ENCODE assay signal across 8 cellular contexts in the genomic region with DNA sequence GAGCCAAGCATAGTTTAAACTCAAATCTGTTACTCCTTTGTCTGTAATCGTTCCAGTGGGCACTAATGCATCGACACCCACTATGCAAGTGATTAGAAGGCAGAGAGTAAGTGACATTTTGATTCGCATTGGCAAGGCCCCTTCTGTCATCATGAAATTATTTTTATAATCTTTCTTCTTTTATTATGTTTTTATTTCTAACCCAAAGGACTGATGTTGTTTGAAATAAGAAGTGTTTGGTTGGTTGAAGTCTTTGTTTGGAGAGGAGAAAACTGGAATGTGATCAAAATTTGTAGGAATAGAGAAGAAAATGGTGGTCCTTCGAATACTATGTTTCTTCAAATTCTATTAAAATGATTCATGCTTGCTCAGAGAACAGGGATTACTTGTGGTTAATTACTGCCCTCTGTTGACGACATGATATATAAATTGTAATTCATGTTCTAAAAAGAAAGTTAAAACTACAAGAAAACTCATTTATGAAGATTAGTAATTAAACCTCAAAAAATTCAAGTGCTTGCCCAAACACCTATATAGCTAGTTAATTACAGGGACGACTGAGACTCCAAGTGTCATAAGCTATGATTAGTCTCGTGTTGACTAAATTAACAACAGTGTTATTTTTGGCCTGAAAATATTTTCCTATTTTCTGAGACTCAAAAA. TPM values are rescaled to one million over a fixed set of nuclear protein-coding genes. Genes with fewer than 3 reads are reported as not detected.
A peak's percentile ranks its signal among the peaks of the same experiment; 100 is the strongest.
DNase-seq lines count a peak whose midpoint lies in the region; ATAC-seq, FAIRE-seq and TF ChIP-seq lines count a peak whose summit lies in the region.

No MANE protein-coding gene starts in this region.

- no peak overlapping the region for H3K27ac ChIP-seq in RWPE1
- H3K27ac ChIP-seq in rectal smooth muscle tissue (ENCODE audit: low read depth, low read length), result no peak overlapping the region

- peaks cover 3% of the 10 kb centered on the region for H3K4me1 ChIP-seq in rectal smooth muscle tissue (ENCODE audit: control insufficient read depth, insufficient read depth, low read length)

- TF ChIP-seq CTCF in GM13976 (IDR thresholded peaks at IDR 0.05; ENCODE audit: borderline replicate concordance, control extremely low read depth, extremely low read depth, insufficient read depth, missing control alignments) (peak; percentile 29), RWPE1 (conservative IDR thresholded peaks at IDR 0.05; ENCODE audit: low read depth) (no peak), fibroblast of the aortic adventitia (IDR thresholded peaks at IDR 0.05; ENCODE audit: insufficient read depth, low read length) (peak; percentile 31)

- H3K9me3 Mint-ChIP-seq in effector memory CD8-positive, alpha-beta T cell, result no peaks in the 10 kb centered on the region

- no peaks in the 10 kb centered on the region for H3K27me3 Mint-ChIP-seq in effector memory CD8-positive, alpha-beta T cell

- no peaks in the 10 kb centered on the region for H3K27me3 ChIP-seq in rectal smooth muscle tissue (ENCODE audit: control insufficient read depth, insufficient read depth, low read length)

- CTCF ChIA-PET in RWPE1 (lab: Yijun Ruan, JAX), result interaction anchor here (0.5 to 7.9 kb wide), 8 partner anchors 39 to 717 kb away, joined by 3 to 70 read pairs (median 4); no protein-coding TSS in a partner anchor

- POLR2A ChIA-PET in RWPE1 (lab: Yijun Ruan, JAX; ENCODE audit: low non-redundant PET), result no interaction called here

- DNase-seq in GM13976 (ENCODE audit: low spot score) (peak; percentile 7), HTR-8/SVneo (ENCODE audit: insufficient read length, low spot score) (peak; percentile 41), RWPE1 (ENCODE audit: low spot score) (peak; percentile 48), fibroblast of the aortic adventitia (ENCODE audit: low read depth) (peak; percentile 91), hepatic stellate cell (ENCODE audit: low spot score) (no peak), DMS79 (lab: John Stamatoyannopoulos, UW) (no peak)
- no peak for DNase-seq in effector memory CD8-positive, alpha-beta T cell

- no peak for FAIRE-seq in HTR-8/SVneo (lab: Jason Lieb, UNC)

- no peaks in the 10 kb centered on the region for H3K4me1 Mint-ChIP-seq in effector memory CD8-positive, alpha-beta T cell (ENCODE audit: low read depth in 2 of 2)

- no peak overlapping the region for H3K9ac ChIP-seq in rectal smooth muscle tissue (ENCODE audit: low read length)

- H3K36me3 Mint-ChIP-seq in effector memory CD8-positive, alpha-beta T cell (ENCODE audit: insufficient read depth), result no peaks in the 10 kb centered on the region

- H3K4me3 Mint-ChIP-seq in effector memory CD8-positive, alpha-beta T cell, result no peak overlapping the region

- in situ Hi-C loops in GM13976 (cut with MboI; ENCODE audit: low sequenced_read_pairs, unreplicated experiment), result no loop called here

- H3K27ac Mint-ChIP-seq in effector memory CD8-positive, alpha-beta T cell, result no peak overlapping the region

- no peak for ATAC-seq in effector memory CD8-positive, alpha-beta T cell (replicated peaks)

- no peaks in the 10 kb centered on the region for H3K36me3 ChIP-seq in rectal smooth muscle tissue (ENCODE audit: control insufficient read depth, insufficient read depth, low read length)

- H3K4me3 ChIP-seq in fibroblast of the aortic adventitia (ENCODE audit: low read depth, low read length) (peak overlapping the region; percentile 29), rectal smooth muscle tissue (ENCODE audit: low read length) (peak overlapping the region; percentile 27)

RNA-seq across cellular contexts. Expression of a gene that starts 26.4 kb away (rescaled TPM):
- total RNA-seq in fibroblast of the aortic adventitia (ENCODE audit: low replicate concordance), result 72.5 and 596 TPM in 2 replicates

Comparison
In these comparisons a context has a peak if more than half of its experiments do, and no peak if none do; other contexts are left out.
1. DNase-seq: peak in GM13976 (single experiment), HTR-8/SVneo (single experiment), RWPE1 (single experiment) and fibroblast of the aortic adventitia (single experiment); none in hepatic stellate cell (single experiment), DMS79 (single experiment) and effector memory CD8-positive, alpha-beta T cell (0 of 3).